Comparison of ENCODE assay signal across 1 cellular context in the genomic region with DNA sequence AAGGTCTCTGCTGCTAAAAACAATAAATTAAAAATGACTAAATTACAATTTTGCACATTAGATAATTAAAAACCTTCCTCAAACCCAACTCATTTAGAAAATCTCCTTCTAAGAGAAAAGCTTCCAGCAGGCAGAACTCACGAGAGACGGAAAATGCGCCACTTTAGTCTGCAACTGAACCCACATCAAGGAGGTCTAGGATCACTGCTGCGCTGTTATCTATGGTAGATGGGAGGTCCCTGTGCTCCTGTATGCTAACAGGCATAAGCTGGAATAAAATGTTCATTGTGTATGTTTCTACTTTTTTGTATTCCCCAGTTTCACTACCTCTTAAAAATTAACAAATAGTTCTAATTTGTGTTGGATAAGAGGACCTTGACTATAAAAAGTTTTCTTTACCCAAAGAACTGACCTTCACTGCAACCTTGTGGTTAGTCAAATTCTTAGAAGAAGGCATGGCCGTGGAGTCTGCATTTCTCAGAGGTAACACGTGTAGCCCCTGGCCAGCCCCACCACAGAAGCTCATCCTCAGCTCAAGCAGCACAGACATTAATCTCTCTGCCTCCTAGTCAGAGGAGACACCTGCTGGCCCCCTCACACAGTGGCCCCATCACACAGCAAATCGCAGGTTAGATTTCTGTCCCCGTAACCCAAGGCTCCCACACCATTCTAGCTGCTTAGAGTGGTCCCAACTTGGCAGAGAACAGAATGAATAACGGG.
A peak's percentile ranks its signal among the peaks of the same experiment; 100 is the strongest.
TF ChIP-seq lines count a peak whose summit lies in the region.

No MANE protein-coding gene starts in this region.

TF ChIP-seq in K562, 482 proteins besides CTCF, POLR2A, EP300 and RAD21:
- peak; percentile 60 for TF ChIP-seq ESRRA (IDR thresholded peaks at IDR 0.05; ENCODE audit: borderline replicate concordance, low read depth)
- TF ChIP-seq, protein P1, sequence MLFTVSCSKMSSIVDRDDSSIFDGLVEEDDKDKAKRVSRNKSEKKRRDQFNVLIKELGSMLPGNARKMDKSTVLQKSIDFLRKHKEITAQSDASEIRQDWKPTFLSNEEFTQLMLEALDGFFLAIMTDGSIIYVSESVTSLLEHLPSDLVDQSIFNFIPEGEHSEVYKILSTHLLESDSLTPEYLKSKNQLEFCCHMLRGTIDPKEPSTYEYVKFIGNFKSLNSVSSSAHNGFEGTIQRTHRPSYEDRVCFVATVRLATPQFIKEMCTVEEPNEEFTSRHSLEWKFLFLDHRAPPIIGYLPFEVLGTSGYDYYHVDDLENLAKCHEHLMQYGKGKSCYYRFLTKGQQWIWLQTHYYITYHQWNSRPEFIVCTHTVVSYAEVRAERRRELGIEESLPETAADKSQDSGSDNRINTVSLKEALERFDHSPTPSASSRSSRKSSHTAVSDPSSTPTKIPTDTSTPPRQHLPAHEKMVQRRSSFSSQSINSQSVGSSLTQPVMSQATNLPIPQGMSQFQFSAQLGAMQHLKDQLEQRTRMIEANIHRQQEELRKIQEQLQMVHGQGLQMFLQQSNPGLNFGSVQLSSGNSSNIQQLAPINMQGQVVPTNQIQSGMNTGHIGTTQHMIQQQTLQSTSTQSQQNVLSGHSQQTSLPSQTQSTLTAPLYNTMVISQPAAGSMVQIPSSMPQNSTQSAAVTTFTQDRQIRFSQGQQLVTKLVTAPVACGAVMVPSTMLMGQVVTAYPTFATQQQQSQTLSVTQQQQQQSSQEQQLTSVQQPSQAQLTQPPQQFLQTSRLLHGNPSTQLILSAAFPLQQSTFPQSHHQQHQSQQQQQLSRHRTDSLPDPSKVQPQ (CRISPR knock-in tag; IDR thresholded peaks at IDR 0.05; ENCODE audit: borderline replicate concordance): no peak
TF ChIP-seq in K562: peak in this region for 1.
